ENCODE assay signal across 23 cellular contexts in the genomic region with DNA sequence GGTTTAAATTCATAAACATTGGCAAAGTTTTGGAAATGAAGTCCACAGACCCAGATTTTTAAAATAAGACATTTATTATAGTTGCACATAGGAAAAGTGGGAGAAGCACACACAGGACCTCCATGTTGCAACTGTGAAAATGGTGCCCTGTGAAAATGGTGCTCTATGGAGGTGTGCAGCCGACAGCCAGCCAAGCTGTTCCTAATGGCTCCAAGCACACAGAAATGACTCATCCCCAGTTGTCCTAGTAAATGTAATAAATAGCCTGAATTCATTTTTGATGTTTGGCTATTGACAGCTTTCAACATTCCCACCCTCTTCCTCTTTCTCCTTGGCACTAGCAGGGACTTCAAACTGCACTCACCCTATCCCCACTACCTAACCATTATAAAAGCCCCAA.
"Had no signal": no experiment of that assay in that cellular context is flagged by ENCODE, and none has a peak within 500 bp of the region (broad histone marks: within the 10 kb centered on the region; RNA-seq: fewer than 3 reads in every experiment).

No MANE protein-coding gene starts in this region.

- H3K4me3 ChIP-seq: hepatocyte, lung, prostate gland, right lobe of liver, spleen, tibial artery, upper lobe of left lung, uterus had no signal

- H3K27ac ChIP-seq: hepatocyte, parathyroid adenoma, prostate gland, right lobe of liver, spleen, tibial artery, upper lobe of left lung, uterus had no signal

- DNase-seq: cortex of kidney; effector memory CD8-positive, alpha-beta T cell; erythroblast; foreskin melanocyte; head of caudate nucleus; left colon; left ventricle myocardium superior; naive thymus-derived CD4-positive, alpha-beta T cell; nephron progenitor cell; retina; right lobe of liver; spleen; stimulated activated CD4-positive, alpha-beta T cell treated with anti-CD3 and anti-CD28 coated beads, Interleukin-15, amount 100 ng/mL, for 24 hours; stimulated activated CD4-positive, alpha-beta T cell treated with anti-CD3 and anti-CD28 coated beads, Interleukin-1b, Interleukin-23, amount 100 ng/mL, for 48 hours; stimulated activated CD4-positive, alpha-beta T cell treated with anti-CD3 and anti-CD28 coated beads, Interleukin-4, amount 100 ng/mL, for 24 hours; tibial artery; upper lobe of left lung; uterus had no signal

- H3K79me2 ChIP-seq: hepatocyte, parathyroid adenoma had no signal

- H3K4me2 ChIP-seq: hepatocyte had no signal

- H3K4me1 ChIP-seq: parathyroid adenoma, prostate gland, right lobe of liver, spleen, tibial artery, upper lobe of left lung, uterus had no signal

- H2AFZ ChIP-seq: hepatocyte, parathyroid adenoma had no signal

- ATAC-seq: effector memory CD8-positive, alpha-beta T cell; left colon; left ventricle myocardium superior; naive thymus-derived CD4-positive, alpha-beta T cell; right lobe of liver; stimulated activated memory B cell treated with anti-CD40 and anti-IgM and Interleukin-4, amounts not matched to agents 10 μg/mL and 1 μg/mL and 100 μg/mL, for 72 hours had no signal

- H3K36me3 ChIP-seq: prostate gland, right lobe of liver, spleen, tibial artery, upper lobe of left lung, uterus had no signal

- H3K9me3 ChIP-seq: prostate gland, right lobe of liver, spleen, tibial artery, upper lobe of left lung, uterus had no signal

- H3K27me3 ChIP-seq: hepatocyte, right lobe of liver, spleen, tibial artery, upper lobe of left lung, uterus had no signal

- H3K9ac ChIP-seq: parathyroid adenoma had no signal
